18 cellular contexts compared by ENCODE assay signal in genomic region chr1:228933753-228934152, GRCh38.
DNase-seq lines count a peak whose midpoint lies in the region; ATAC-seq, FAIRE-seq and TF ChIP-seq lines count a peak whose summit lies in the region.
"Had no signal": no experiment of that assay in that cellular context is flagged by ENCODE, and none has a peak within 500 bp of the region (broad histone marks: within the 10 kb centered on the region; RNA-seq: fewer than 3 reads in every experiment).

No MANE protein-coding gene starts in this region.

- no peak overlapping the region for H3K4me3 ChIP-seq in Peyer's patch
- H3K4me3 ChIP-seq in coronary artery: no peak overlapping the region
- no peak overlapping the region for H3K4me3 ChIP-seq in liver (ENCODE audit: low read depth in 1 of 3, low read length in 3 of 3)
- no peak overlapping the region for H3K4me3 ChIP-seq in small intestine (ENCODE audit: low read depth in 1 of 2, low read length in 2 of 2)

- DNase-seq in Peyer's patch (peak in 1 of 3 donors; percentile 55), coronary artery (ENCODE audit: low spot score) (peak; percentile 7), small intestine (peak; percentile 91), DMS 273 treated with DMSO at 0.1 percent for 48 hours (lab: John Stamatoyannopoulos, UW) (no peak), NCI-H2196 treated with DMSO at 0.1 percent for 48 hours (lab: John Stamatoyannopoulos, UW; ENCODE audit: unreplicated experiment) (no peak)
- DNase-seq: BE2C; CD4-positive, alpha-beta memory T cell; DND-41; GDM1; IMR-90 had no signal

- no peak for TF ChIP-seq CTCF in Peyer's patch (IDR thresholded peaks at IDR 0.05)
- TF ChIP-seq CTCF in coronary artery (IDR thresholded peaks at IDR 0.05): no peak
- TF ChIP-seq CTCF in liver (IDR thresholded peaks at IDR 0.05; ENCODE audit: low read depth, low read length, missing input control): no peak

- H3K27ac ChIP-seq in Peyer's patch (peak overlapping the region in 3 of 4 donors; percentile 27 to 88 (median 80)), coronary artery (no peak overlapping the region), liver (ENCODE audit: low read depth in 1 of 2, low read length in 2 of 2) (no peak overlapping the region), small intestine (ENCODE audit: low read depth in 1 of 2, low read length in 1 of 2) (peak overlapping the region; percentile 21 to 80)
- H3K27ac ChIP-seq: C4-2B had no signal

- H3K4me1 ChIP-seq in Peyer's patch: peaks cover 0 to 34% (median 2%) of the 10 kb centered on the region in 4 donors
- H3K4me1 ChIP-seq in liver (ENCODE audit: control insufficient read depth in 4 of 4, insufficient read depth in 4 of 4, low read length in 3 of 4): peaks cover 12 to 41% (median 25%) of the 10 kb centered on the region in 4 donors
- peaks cover 10 to 17% of the 10 kb centered on the region in 2 donors for H3K4me1 ChIP-seq in small intestine (ENCODE audit: control insufficient read depth in 2 of 2, insufficient read depth in 1 of 2, low read depth in 1 of 2, low read length in 1 of 2)

- WGBS in liver: 54% methylated on average over 3 of the region's 3 CpGs
- 22 to 61% (median 43%) methylated on average over 3 of the region's 3 CpGs for WGBS in small intestine, 3 donors

- H3K36me3 ChIP-seq in Peyer's patch: no peaks in the 10 kb centered on the region
- H3K36me3 ChIP-seq in liver (ENCODE audit: control insufficient read depth in 4 of 4, insufficient read depth in 3 of 4, low read depth in 1 of 4, low read length in 3 of 4): no peaks in the 10 kb centered on the region
- no peaks in the 10 kb centered on the region for H3K36me3 ChIP-seq in small intestine (ENCODE audit: control insufficient read depth in 2 of 2, insufficient read depth in 2 of 2, low read length in 2 of 2)
- H3K36me3 ChIP-seq: BE2C had no signal

- FAIRE-seq in small intestine (lab: Jason Lieb, UNC): no peak
- FAIRE-seq: A204.1, D721Med, GM12892 had no signal

- no peaks in the 10 kb centered on the region for H3K27me3 ChIP-seq in Peyer's patch
- no peaks in the 10 kb centered on the region for H3K27me3 ChIP-seq in liver (ENCODE audit: control insufficient read depth in 4 of 4, insufficient read depth in 4 of 4, low read length in 3 of 4)
- no peaks in the 10 kb centered on the region for H3K27me3 ChIP-seq in small intestine (ENCODE audit: control insufficient read depth in 2 of 2, insufficient read depth in 2 of 2, low read length in 2 of 2)
- H3K27me3 ChIP-seq: BE2C had no signal

- TF ChIP-seq RAD21 in liver (IDR thresholded peaks at IDR 0.05): no peak

- H3K9me3 ChIP-seq in Peyer's patch (no peaks in the 10 kb centered on the region), liver (ENCODE audit: control insufficient read depth in 4 of 4, low read length in 3 of 4) (no peaks in the 10 kb centered on the region), small intestine (ENCODE audit: control insufficient read depth, low read depth) (no peaks in the 10 kb centered on the region)
- H3K9me3 ChIP-seq: BE2C had no signal

- TF ChIP-seq POLR2A in Peyer's patch (IDR thresholded peaks at IDR 0.05): peak in 1 of 2 donors; percentile 18

- no peak for ATAC-seq in GM21381 (IDR thresholded peaks at IDR 0.05; ENCODE audit: unreplicated experiment)
- ATAC-seq in HG02571 (IDR thresholded peaks at IDR 0.05; ENCODE audit: unreplicated experiment): no peak
- ATAC-seq: HCT116 had no signal

- H3K9ac ChIP-seq in liver (ENCODE audit: low read depth in 1 of 2, low read length in 2 of 2): no peak overlapping the region

TF ChIP-seq in liver, 16 proteins besides CTCF, POLR2A, EP300 and RAD21:
- TF ChIP-seq SP1 (IDR thresholded peaks at IDR 0.05): no peak
- TF ChIP-seq FOXA1 (IDR thresholded peaks at IDR 0.05): no peak
- TF ChIP-seq HNF4G (IDR thresholded peaks at IDR 0.05): no peak
- peak; percentile 44 to 45 for TF ChIP-seq HNF4A (conservative IDR thresholded peaks at IDR 0.05)

Comparison
In these comparisons a context has a peak if more than half of its experiments do, and no peak if none do; other contexts are left out.
1. DNase-seq: peak in coronary artery (single experiment) and small intestine (single experiment); none in DMS 273 treated with DMSO at 0.1 percent for 48 hours (single experiment) and NCI-H2196 treated with DMSO at 0.1 percent for 48 hours (single experiment).
2. H3K27ac ChIP-seq: peak in Peyer's patch (3 of 4) and small intestine (2 of 2); none in coronary artery (0 of 2) and liver (0 of 2).